1 cellular context compared by ENCODE assay signal in genomic region chr19:35643255-35644205, GRCh38.
A peak's percentile ranks its signal among the peaks of the same experiment; 100 is the strongest.
TF ChIP-seq lines count a peak whose summit lies in the region.

No MANE protein-coding gene starts in this region.

TF ChIP-seq in HepG2, 621 proteins besides CTCF, POLR2A, EP300 and RAD21 (continued from another document and continues in another):
- 0 out of 2 replicates have a peak, but pooled peaks have one; percentile 19 for TF ChIP-seq ZNF367 (CRISPR knock-in tag; IDR thresholded peaks at IDR 0.05; ENCODE audit: borderline replicate concordance)
- TF ChIP-seq ZNF782 (CRISPR knock-in tag; IDR thresholded peaks at IDR 0.05; ENCODE audit: borderline replicate concordance), result 0 out of 2 replicates have a peak, but pooled peaks have one; percentile 24
- 0 out of 2 replicates have a peak, but pooled peaks have one; percentile 24 for TF ChIP-seq TRAFD1 (CRISPR knock-in tag; IDR thresholded peaks at IDR 0.05; ENCODE audit: borderline replicate concordance)
- no peak for TF ChIP-seq NFE2L1 (CRISPR knock-in tag; IDR thresholded peaks at IDR 0.05; ENCODE audit: borderline replicate concordance)
- peak; percentile 51 for TF ChIP-seq ZNF781 (CRISPR knock-in tag; IDR thresholded peaks at IDR 0.05; ENCODE audit: borderline replicate concordance, not compliant biosample characterization)
- TF ChIP-seq EEA1 (CRISPR knock-in tag; IDR thresholded peaks at IDR 0.05; ENCODE audit: borderline replicate concordance), result 0 out of 2 replicates have a peak, but pooled peaks have one; percentile 29
- TF ChIP-seq RCOR2 (CRISPR knock-in tag; IDR thresholded peaks at IDR 0.05), result no peak
- TF ChIP-seq SALL1 (CRISPR knock-in tag; IDR thresholded peaks at IDR 0.05), result peak; percentile 73
- TF ChIP-seq FOXP1 (IDR thresholded peaks at IDR 0.05), result no peak
- no peak for TF ChIP-seq FOXP1 (CRISPR knock-in tag; IDR thresholded peaks at IDR 0.05)
- TF ChIP-seq ZNF891 (CRISPR knock-in tag; IDR thresholded peaks at IDR 0.05), result peak; percentile 41; the same call in 1 of the 2 replicates
- no peak for TF ChIP-seq U2AF1 (optimal IDR thresholded peaks at IDR 0.05; ENCODE audit: low read depth, low read length)
- peak; percentile 40 for TF ChIP-seq MED8 (CRISPR knock-in tag; IDR thresholded peaks at IDR 0.05; ENCODE audit: insufficient replicate concordance)
- TF ChIP-seq ZNF512B (CRISPR knock-in tag; IDR thresholded peaks at IDR 0.05; ENCODE audit: borderline replicate concordance), result no peak
- peak; percentile 40; the same call in 1 of the 2 replicates for TF ChIP-seq ARNTL (CRISPR knock-in tag; IDR thresholded peaks at IDR 0.05)
- no peak for TF ChIP-seq ZNF136 (CRISPR knock-in tag; IDR thresholded peaks at IDR 0.05; ENCODE audit: low read depth)
- TF ChIP-seq CEBPB (IDR thresholded peaks at IDR 0.05; ENCODE audit: borderline replicate concordance, low read depth, low read length), result no peak
- TF ChIP-seq MXI1 (IDR thresholded peaks at IDR 0.05; ENCODE audit: borderline replicate concordance, low read depth, low read length), result peak; percentile 84; the same call in 1 of the 3 replicates
- TF ChIP-seq TBL1XR1 (IDR thresholded peaks at IDR 0.05; ENCODE audit: borderline replicate concordance, low read length, partially characterized antibody), result no peak
- no peak for TF ChIP-seq ZNF597 (CRISPR knock-in tag; IDR thresholded peaks at IDR 0.05)
- peak; percentile 70 for TF ChIP-seq TARDBP (CRISPR knock-in tag; IDR thresholded peaks at IDR 0.05)
- no peak for TF ChIP-seq CENPX (CRISPR knock-in tag; IDR thresholded peaks at IDR 0.05)
- peak; percentile 64 for TF ChIP-seq MYPOP (CRISPR knock-in tag; IDR thresholded peaks at IDR 0.05)
- TF ChIP-seq FIP1L1 (IDR thresholded peaks at IDR 0.05; ENCODE audit: borderline replicate concordance, insufficient read depth, low read depth, low read length), result no peak
- no peak for TF ChIP-seq SETDB1 (CRISPR knock-in tag; IDR thresholded peaks at IDR 0.05; ENCODE audit: borderline replicate concordance)
- TF ChIP-seq SRF (IDR thresholded peaks at IDR 0.05; ENCODE audit: low read depth, low read length), result no peak
- no peak for TF ChIP-seq ZNF660 (CRISPR knock-in tag; IDR thresholded peaks at IDR 0.05; ENCODE audit: borderline replicate concordance, low read depth)
- 0 out of 2 replicates have a peak, but pooled peaks have one; percentile 75 for TF ChIP-seq ZNF672 (CRISPR knock-in tag; IDR thresholded peaks at IDR 0.05)
- TF ChIP-seq IKZF4 (CRISPR knock-in tag; IDR thresholded peaks at IDR 0.05; ENCODE audit: borderline replicate concordance, low read depth, not compliant biosample characterization), result peak; percentile 49
- TF ChIP-seq HNRNPL (IDR thresholded peaks at IDR 0.05; ENCODE audit: low read depth, low read length), result peak; percentile 67; the same call in 1 of the 2 replicates
- TF ChIP-seq SNAPC5 (CRISPR knock-in tag; IDR thresholded peaks at IDR 0.05; ENCODE audit: borderline replicate concordance), result peak; percentile 24; the same call in 1 of the 2 replicates
- no peak for TF ChIP-seq SNRNP70 (IDR thresholded peaks at IDR 0.05; ENCODE audit: low read depth, low read length)
- TF ChIP-seq CBFB (CRISPR knock-in tag; IDR thresholded peaks at IDR 0.05), result peak; percentile 67; the same call in 1 of the 2 replicates
- no peak for TF ChIP-seq MYNN (CRISPR knock-in tag; IDR thresholded peaks at IDR 0.05; ENCODE audit: low read depth)
- TF ChIP-seq RBM22 (optimal IDR thresholded peaks at IDR 0.05; ENCODE audit: low read length), result no peak
- no peak; the same call in 1 of the 2 replicates for TF ChIP-seq MLX (CRISPR knock-in tag; IDR thresholded peaks at IDR 0.05)
- no peak for TF ChIP-seq EZH2 (conservative IDR thresholded peaks at IDR 0.05; ENCODE audit: low read depth, low read length)
- no peak for TF ChIP-seq POLR2AphosphoS2 (IDR thresholded peaks at IDR 0.05; ENCODE audit: low read depth, low read length)
- TF ChIP-seq JUNB (CRISPR knock-in tag; IDR thresholded peaks at IDR 0.05; ENCODE audit: borderline replicate concordance), result peak; percentile 38; the same call in 1 of the 2 replicates
- TF ChIP-seq HNRNPLL (IDR thresholded peaks at IDR 0.05; ENCODE audit: low read depth, low read length, poor library complexity, severe bottlenecking), result peak; percentile 55
- TF ChIP-seq PAWR (CRISPR knock-in tag; IDR thresholded peaks at IDR 0.05; ENCODE audit: borderline replicate concordance), result no peak
- 0 out of 2 replicates have a peak, but pooled peaks have one; percentile 25 for TF ChIP-seq ZNF598 (CRISPR knock-in tag; IDR thresholded peaks at IDR 0.05; ENCODE audit: borderline replicate concordance)
- no peak for TF ChIP-seq GPBP1L1 (CRISPR knock-in tag; IDR thresholded peaks at IDR 0.05)
- TF ChIP-seq RFXANK (CRISPR knock-in tag; IDR thresholded peaks at IDR 0.05), result 0 out of 2 replicates have a peak, but pooled peaks have one; percentile 57
- TF ChIP-seq ZBTB39 (CRISPR knock-in tag; IDR thresholded peaks at IDR 0.05), result no peak
- TF ChIP-seq NFKBIZ (CRISPR knock-in tag; IDR thresholded peaks at IDR 0.05), result peak; percentile 69
- no peak for TF ChIP-seq TERF1 (CRISPR knock-in tag; IDR thresholded peaks at IDR 0.05)
- no peak for TF ChIP-seq MTA3 (CRISPR knock-in tag; IDR thresholded peaks at IDR 0.05)
- peak; percentile 71 for TF ChIP-seq SAP130 (CRISPR knock-in tag; IDR thresholded peaks at IDR 0.05; ENCODE audit: low read depth)
- TF ChIP-seq ZNF772 (CRISPR knock-in tag; IDR thresholded peaks at IDR 0.05), result peak; percentile 86
- no peak; the same call in 1 of the 2 replicates for TF ChIP-seq SIX1 (CRISPR knock-in tag; IDR thresholded peaks at IDR 0.05; ENCODE audit: borderline replicate concordance)
- TF ChIP-seq FOXM1 (CRISPR knock-in tag; IDR thresholded peaks at IDR 0.05), result no peak
- TF ChIP-seq ZNF326 (CRISPR knock-in tag; IDR thresholded peaks at IDR 0.05; ENCODE audit: borderline replicate concordance), result no peak
- TF ChIP-seq FOSL2 (CRISPR knock-in tag; IDR thresholded peaks at IDR 0.05), result no peak; the same call in 1 of the 2 replicates
- TF ChIP-seq NAIF1 (CRISPR knock-in tag; IDR thresholded peaks at IDR 0.05; ENCODE audit: borderline replicate concordance), result no peak
- TF ChIP-seq SOX13 (IDR thresholded peaks at IDR 0.05), result no peak
- TF ChIP-seq SOX13 (CRISPR knock-in tag; conservative IDR thresholded peaks at IDR 0.05 in 1 of 2, IDR thresholded peaks at IDR 0.05 in 1 of 2), result peak in 1 of 2 experiments; percentile 34; a peak in 2 of 4 replicates
- no peak for TF ChIP-seq ATF7 (IDR thresholded peaks at IDR 0.05)
- TF ChIP-seq ATF7 (CRISPR knock-in tag; IDR thresholded peaks at IDR 0.05), result no peak
- TF ChIP-seq TBX2 (CRISPR knock-in tag; IDR thresholded peaks at IDR 0.05; ENCODE audit: borderline replicate concordance), result peak; percentile 43; the same call in 1 of the 2 replicates
- peak; percentile 90 for TF ChIP-seq DR1 (CRISPR knock-in tag; IDR thresholded peaks at IDR 0.05)
- TF ChIP-seq ZNF775 (CRISPR knock-in tag; IDR thresholded peaks at IDR 0.05; ENCODE audit: borderline replicate concordance), result no peak
- no peak for TF ChIP-seq ZSCAN30 (CRISPR knock-in tag; IDR thresholded peaks at IDR 0.05)
- TF ChIP-seq NCOA2 (CRISPR knock-in tag; IDR thresholded peaks at IDR 0.05), result peak; percentile 48
- TF ChIP-seq AHR (CRISPR knock-in tag; IDR thresholded peaks at IDR 0.05), result peak; percentile 52
